In the genomic region with DNA sequence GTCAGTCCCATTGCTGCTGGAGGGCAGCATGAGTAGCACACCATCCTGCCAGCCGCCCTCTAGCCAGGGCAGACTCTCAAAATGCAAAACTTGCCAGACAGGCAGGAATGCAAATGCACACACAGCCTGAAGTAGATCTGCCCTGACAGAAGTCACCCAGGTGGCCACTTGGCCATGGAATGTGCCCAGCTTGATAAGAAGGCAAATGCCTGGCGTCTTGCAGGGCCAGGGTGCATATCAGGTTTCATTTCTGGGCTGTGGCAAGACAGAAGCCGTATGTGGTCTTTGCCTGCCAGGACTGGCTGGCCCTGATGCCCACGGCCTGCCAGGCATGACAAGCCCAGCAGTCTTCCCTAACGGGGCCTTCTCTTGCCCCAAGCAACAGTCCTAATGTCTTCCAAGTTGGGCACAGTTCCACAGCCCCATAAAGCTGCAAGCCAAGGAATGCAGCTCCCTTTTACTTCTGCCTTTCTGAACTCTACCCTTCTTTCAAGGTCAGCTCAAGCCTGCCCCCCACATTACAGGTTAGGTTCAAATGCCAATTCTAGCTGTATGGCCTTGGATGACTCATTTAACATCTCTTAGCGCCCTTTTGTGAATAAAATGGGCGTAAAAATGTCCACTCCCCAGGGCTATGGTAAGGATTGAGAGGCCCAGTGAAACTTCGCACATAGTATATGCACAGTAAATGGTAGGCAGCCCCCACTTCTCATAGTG, we compare ENCODE assay signal across 1 cellular context.
TF ChIP-seq lines count a peak whose summit lies in the region.

No MANE protein-coding gene starts in this region.

TF ChIP-seq in GM12878, 131 proteins besides CTCF, POLR2A, EP300 and RAD21:
- TF ChIP-seq ZZZ3 (IDR thresholded peaks at IDR 0.05; ENCODE audit: control insufficient read depth, insufficient read length, low read depth): no peak
- TF ChIP-seq, protein P1, sequence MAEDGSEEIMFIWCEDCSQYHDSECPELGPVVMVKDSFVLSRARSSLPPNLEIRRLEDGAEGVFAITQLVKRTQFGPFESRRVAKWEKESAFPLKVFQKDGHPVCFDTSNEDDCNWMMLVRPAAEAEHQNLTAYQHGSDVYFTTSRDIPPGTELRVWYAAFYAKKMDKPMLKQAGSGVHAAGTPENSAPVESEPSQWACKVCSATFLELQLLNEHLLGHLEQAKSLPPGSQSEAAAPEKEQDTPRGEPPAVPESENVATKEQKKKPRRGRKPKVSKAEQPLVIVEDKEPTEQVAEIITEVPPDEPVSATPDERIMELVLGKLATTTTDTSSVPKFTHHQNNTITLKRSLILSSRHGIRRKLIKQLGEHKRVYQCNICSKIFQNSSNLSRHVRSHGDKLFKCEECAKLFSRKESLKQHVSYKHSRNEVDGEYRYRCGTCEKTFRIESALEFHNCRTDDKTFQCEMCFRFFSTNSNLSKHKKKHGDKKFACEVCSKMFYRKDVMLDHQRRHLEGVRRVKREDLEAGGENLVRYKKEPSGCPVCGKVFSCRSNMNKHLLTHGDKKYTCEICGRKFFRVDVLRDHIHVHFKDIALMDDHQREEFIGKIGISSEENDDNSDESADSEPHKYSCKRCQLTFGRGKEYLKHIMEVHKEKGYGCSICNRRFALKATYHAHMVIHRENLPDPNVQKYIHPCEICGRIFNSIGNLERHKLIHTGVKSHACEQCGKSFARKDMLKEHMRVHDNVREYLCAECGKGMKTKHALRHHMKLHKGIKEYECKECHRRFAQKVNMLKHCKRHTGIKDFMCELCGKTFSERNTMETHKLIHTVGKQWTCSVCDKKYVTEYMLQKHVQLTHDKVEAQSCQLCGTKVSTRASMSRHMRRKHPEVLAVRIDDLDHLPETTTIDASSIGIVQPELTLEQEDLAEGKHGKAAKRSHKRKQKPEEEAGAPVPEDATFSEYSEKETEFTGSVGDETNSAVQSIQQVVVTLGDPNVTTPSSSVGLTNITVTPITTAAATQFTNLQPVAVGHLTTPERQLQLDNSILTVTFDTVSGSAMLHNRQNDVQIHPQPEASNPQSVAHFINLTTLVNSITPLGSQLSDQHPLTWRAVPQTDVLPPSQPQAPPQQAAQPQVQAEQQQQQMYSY (CRISPR knock-in tag; IDR thresholded peaks at IDR 0.05): no peak
- TF ChIP-seq CEBPZ (IDR thresholded peaks at IDR 0.05; ENCODE audit: low read depth, low read length): no peak
- no peak for TF ChIP-seq CEBPB (IDR thresholded peaks at IDR 0.05; ENCODE audit: borderline replicate concordance in 1 of 2, low read depth in 2 of 2, low read length in 2 of 2)
- TF ChIP-seq HSF1 (IDR thresholded peaks at IDR 0.05; ENCODE audit: low read depth, low read length): no peak
- no peak for TF ChIP-seq ZBTB40 (IDR thresholded peaks at IDR 0.05; ENCODE audit: borderline replicate concordance)
- no peak for TF ChIP-seq RAD51 (IDR thresholded peaks at IDR 0.05)
- peak; percentile 50; the same call in 1 of the 2 replicates for TF ChIP-seq POLR2AphosphoS5 (IDR thresholded peaks at IDR 0.05; ENCODE audit: low read length)
